ENCODE assay signal across 1 cellular context in the genomic region with DNA sequence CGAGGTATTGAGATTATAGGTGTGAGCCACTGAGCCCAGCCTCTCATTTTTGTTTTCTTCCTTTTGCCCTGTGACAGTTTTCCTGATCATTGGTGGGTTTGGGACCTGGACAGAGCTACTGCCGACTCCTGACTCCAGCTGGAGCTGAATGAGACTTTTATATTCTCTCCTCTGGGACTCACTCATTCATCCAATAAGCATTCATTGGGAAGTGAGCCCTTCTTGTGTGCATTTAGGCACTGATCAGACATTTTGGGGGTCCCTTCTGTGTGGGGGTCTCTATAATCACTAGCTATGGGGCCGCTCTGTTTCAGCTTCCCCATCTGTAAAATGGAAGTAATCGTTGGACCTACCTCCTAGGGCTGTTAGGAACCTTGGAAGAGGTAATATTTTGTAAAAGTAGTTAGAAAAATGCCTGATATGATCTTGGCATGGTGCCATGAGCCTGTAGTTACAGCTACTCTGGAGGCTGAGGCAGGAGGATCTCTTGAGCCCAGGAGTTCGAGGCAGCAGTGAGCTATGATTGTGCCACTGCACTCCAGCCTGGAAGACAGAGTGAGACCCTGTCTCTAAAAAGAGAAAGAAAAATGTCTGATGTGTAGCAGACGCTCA.
TF ChIP-seq lines count a peak whose summit lies in the region.

No MANE protein-coding gene starts in this region.

TF ChIP-seq in H1, 55 proteins besides CTCF, POLR2A, EP300 and RAD21:
- TF ChIP-seq HDAC6 (IDR thresholded peaks at IDR 0.05; ENCODE audit: low read depth, low read length) (no peak), JUN (IDR thresholded peaks at IDR 0.05; ENCODE audit: low read depth, low read length) (no peak), TAF1 (IDR thresholded peaks at IDR 0.05; ENCODE audit: low read depth, low read length) (no peak), CHD2 (IDR thresholded peaks at IDR 0.05; ENCODE audit: low read length) (no peak), RBBP5 (IDR thresholded peaks at IDR 0.05; ENCODE audit: borderline replicate concordance, low read depth, low read length) (no peak), GTF2F1 (IDR thresholded peaks at IDR 0.05; ENCODE audit: borderline replicate concordance, low read depth, low read length) (no peak), RFX5 (IDR thresholded peaks at IDR 0.05; ENCODE audit: borderline replicate concordance, low read depth, low read length) (no peak), EGR1 (IDR thresholded peaks at IDR 0.05; ENCODE audit: borderline replicate concordance, low read depth, low read length) (no peak)
- TF ChIP-seq, protein P1, sequence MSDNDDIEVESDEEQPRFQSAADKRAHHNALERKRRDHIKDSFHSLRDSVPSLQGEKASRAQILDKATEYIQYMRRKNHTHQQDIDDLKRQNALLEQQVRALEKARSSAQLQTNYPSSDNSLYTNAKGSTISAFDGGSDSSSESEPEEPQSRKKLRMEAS (IDR thresholded peaks at IDR 0.05), result no peak
